In the genomic region with DNA sequence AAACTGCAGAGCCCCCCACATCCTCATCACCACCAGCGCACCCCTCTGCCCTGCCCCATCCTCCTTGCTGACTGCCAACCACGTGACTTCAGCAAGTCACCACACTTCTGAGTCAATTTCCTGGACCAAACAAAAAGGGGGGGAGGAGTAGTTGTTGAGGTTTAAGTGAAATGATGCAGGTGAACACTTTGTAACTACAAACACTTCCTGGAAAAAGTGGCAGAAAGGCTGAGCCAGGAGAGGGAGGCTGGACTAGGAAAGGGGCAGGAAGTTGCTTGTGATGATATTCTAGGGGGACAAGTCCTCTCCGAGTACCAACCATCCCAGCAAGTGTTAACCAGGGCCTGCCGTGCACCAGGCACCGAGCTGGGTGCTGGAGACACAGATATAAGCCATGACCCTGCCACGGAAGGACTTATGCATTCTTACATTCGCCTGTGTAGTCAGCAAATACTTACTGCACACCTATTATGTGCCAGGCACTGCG, we compare ENCODE assay signal across 8 cellular contexts.
DNase-seq lines count a peak whose midpoint lies in the region; ATAC-seq and TF ChIP-seq lines count a peak whose summit lies in the region.

No MANE protein-coding gene starts in this region.

- DNase-seq in HPDE6-E6E7 (ENCODE audit: extremely low spot score) (peak; percentile 75), cardiac fibroblast (ENCODE audit: low read depth in 2 of 2) (peak; percentile 54 to 71), osteoblast (ENCODE audit: insufficient read length, low spot score, missing footprints) (peak; percentile 80), DMS 273 treated with DMSO at 0.1 percent for 48 hours (lab: John Stamatoyannopoulos, UW) (no peak), DMS114 treated with DMSO at 0.1 percent for 48 hours (lab: John Stamatoyannopoulos, UW; ENCODE audit: unreplicated experiment) (no peak)
- DNase-seq in activated CD4-positive, CD25-positive, alpha-beta regulatory T cell (lab: John Stamatoyannopoulos, UW) = peak in 3 of 4 experiments; percentile 24 to 62 (median 58)

- H3K27me3 ChIP-seq in osteoblast (ENCODE audit: insufficient read depth, low read length) = no peaks in the 10 kb centered on the region

- H3K27ac ChIP-seq in osteoblast (ENCODE audit: low read depth, low read length) = no peak overlapping the region

- no peak for TF ChIP-seq CTCF in cardiac fibroblast (IDR thresholded peaks at IDR 0.05; ENCODE audit: low read depth, low read length)
- no peak for TF ChIP-seq CTCF in osteoblast (IDR thresholded peaks at IDR 0.05; ENCODE audit: extremely low read depth, low read depth, low read length)

- no peaks in the 10 kb centered on the region for H3K36me3 ChIP-seq in osteoblast (ENCODE audit: insufficient read depth, low read length)

- H2AFZ ChIP-seq in osteoblast (ENCODE audit: low read length) = no peak overlapping the region

- H3K4me1 ChIP-seq in osteoblast (ENCODE audit: insufficient read depth, low read length) = peaks cover 7% of the 10 kb centered on the region

- H3K4me3 ChIP-seq in GM08714 (ENCODE audit: low read length) = peak overlapping the region; percentile 15; the same call in 1 of the 2 replicates
- H3K4me3 ChIP-seq in cardiac fibroblast (replicated peaks in 1 of 2; ENCODE audit: low read depth in 2 of 2, low read length in 2 of 2) = no peak overlapping the region
- no peak overlapping the region for H3K4me3 ChIP-seq in osteoblast (ENCODE audit: insufficient read depth, low read length)

- H3K4me2 ChIP-seq in osteoblast (ENCODE audit: insufficient read depth, low read length) = peak overlapping the region; percentile 42

- no peaks in the 10 kb centered on the region for H3K9me3 ChIP-seq in osteoblast (ENCODE audit: low read depth, low read length)

- H4K20me1 ChIP-seq in osteoblast (ENCODE audit: insufficient read depth, low read length) = peaks cover 10% of the 10 kb centered on the region

- no peak for ATAC-seq in GM21360 (IDR thresholded peaks at IDR 0.05; ENCODE audit: unreplicated experiment)

- H3K79me2 ChIP-seq in osteoblast (ENCODE audit: insufficient read depth, low read length) = no peaks in the 10 kb centered on the region

Comparison
In these comparisons a context has a peak if more than half of its experiments do, and no peak if none do; other contexts are left out.
1. DNase-seq: peak in HPDE6-E6E7 (single experiment), activated CD4-positive, CD25-positive, alpha-beta regulatory T cell (3 of 4), cardiac fibroblast (2 of 2) and osteoblast (single experiment); none in DMS 273 treated with DMSO at 0.1 percent for 48 hours (single experiment) and DMS114 treated with DMSO at 0.1 percent for 48 hours (single experiment).